In the genomic region with DNA sequence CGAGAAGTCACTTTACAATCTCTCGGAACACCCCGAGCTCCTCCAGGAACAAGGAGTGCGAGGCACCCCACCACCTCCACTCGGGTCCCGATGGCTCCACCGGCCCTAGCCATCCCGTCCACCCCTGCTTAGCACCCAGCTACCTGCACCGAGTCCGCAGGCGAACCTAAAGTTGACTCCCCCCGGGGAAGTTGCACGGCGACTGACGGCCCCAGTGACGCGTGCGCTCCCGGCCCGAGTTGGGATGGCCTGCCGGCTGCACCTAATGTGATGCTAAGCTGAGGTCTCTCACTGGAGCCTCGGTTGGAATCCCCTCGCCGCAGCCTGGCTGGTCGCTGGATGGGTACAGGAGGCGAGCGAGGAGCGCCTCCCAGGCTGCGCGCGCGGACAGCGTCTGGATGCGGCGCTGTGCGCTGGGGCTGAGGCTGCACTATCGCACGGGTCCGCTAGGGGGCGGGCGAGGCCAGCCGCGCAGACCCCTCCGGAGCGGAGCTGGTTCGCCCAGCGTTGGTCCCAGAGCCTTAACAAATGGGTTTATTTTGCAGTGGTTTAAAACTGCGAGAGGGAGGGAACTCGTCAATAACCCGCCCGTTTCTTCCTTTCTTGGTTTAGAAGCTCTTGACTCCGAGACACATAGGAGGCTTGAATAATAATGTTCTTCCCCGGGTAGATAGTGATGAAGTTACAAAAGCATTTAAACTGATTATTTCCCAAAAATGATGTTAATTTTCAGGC, we compare ENCODE assay signal across 8 cellular contexts. TPM values are rescaled to one million over a fixed set of nuclear protein-coding genes. Genes with fewer than 3 reads are reported as not detected.
DNase-seq lines count a peak whose midpoint lies in the region; ATAC-seq and TF ChIP-seq lines count a peak whose summit lies in the region.

A gene (minus strand): TSS at position 526 of the 735 bp plus-strand sequence. CDS start 1,426 bp downstream, outside the sequence.

- no peak for TF ChIP-seq POLR2A in erythroblast (IDR thresholded peaks at IDR 0.05; ENCODE audit: low read length)

- peaks cover 34 to 47% of the 10 kb centered on the region in 2 donors for H3K27me3 Mint-ChIP-seq in stimulated activated naive B cell treated with anti-CD40 and anti-IgM and Interleukin-4, amounts not matched to agents 10 μg/mL and 1 μg/mL and 100 μg/mL, for 72 hours

- H3K9me3 Mint-ChIP-seq in stimulated activated naive B cell treated with anti-CD40 and anti-IgM and Interleukin-4, amounts not matched to agents 10 μg/mL and 1 μg/mL and 100 μg/mL, for 72 hours = no peaks in the 10 kb centered on the region

- DNase-seq in Ammon's horn (ENCODE audit: low spot score) = peak; percentile 83
- DNase-seq in NCI-H2227 treated with DMSO at 0.1 percent for 48 hours (lab: John Stamatoyannopoulos, UW) = peak; percentile 27
- DNase-seq in activated CD8-positive, alpha-beta memory T cell treated with anti-CD3 and anti-CD28 coated beads, Interleukin-2, amount 50 U/mL, for 24 hours (ENCODE audit: extremely low read depth) = peak; percentile 2
- DNase-seq in erythroblast (lab: John Stamatoyannopoulos, UW) = peak; percentile 54 to 67
- DNase-seq in myocyte (ENCODE audit: low read depth) = peak; percentile 78
- peak; percentile 53 for DNase-seq in stimulated activated naive B cell treated with anti-CD40 and anti-IgM and Interleukin-4, amounts not matched to agents 10 μg/mL and 1 μg/mL and 100 μg/mL, for 72 hours

- peaks cover 0 to 2% of the 10 kb centered on the region in 2 donors for H3K36me3 Mint-ChIP-seq in stimulated activated naive B cell treated with anti-CD40 and anti-IgM and Interleukin-4, amounts not matched to agents 10 μg/mL and 1 μg/mL and 100 μg/mL, for 72 hours

- peaks cover 13 to 30% of the 10 kb centered on the region in 2 donors for H3K4me1 Mint-ChIP-seq in stimulated activated naive B cell treated with anti-CD40 and anti-IgM and Interleukin-4, amounts not matched to agents 10 μg/mL and 1 μg/mL and 100 μg/mL, for 72 hours

- H3K27ac Mint-ChIP-seq in stimulated activated naive B cell treated with anti-CD40 and anti-IgM and Interleukin-4, amounts not matched to agents 10 μg/mL and 1 μg/mL and 100 μg/mL, for 72 hours = peak within 1 kb of the TSS; percentile 33

- ATAC-seq in GM18858 (IDR thresholded peaks at IDR 0.05; ENCODE audit: unreplicated experiment) (peak; percentile 81), HG03045 (IDR thresholded peaks at IDR 0.05; ENCODE audit: unreplicated experiment) (peak; percentile 79)
- peak; percentile 82 to 84 for ATAC-seq in stimulated activated naive B cell treated with anti-CD40 and anti-IgM and Interleukin-4, amounts not matched to agents 10 μg/mL and 1 μg/mL and 100 μg/mL, for 72 hours (replicated peaks)

- peak within 1 kb of the TSS; percentile 87 for H3K4me3 Mint-ChIP-seq in stimulated activated naive B cell treated with anti-CD40 and anti-IgM and Interleukin-4, amounts not matched to agents 10 μg/mL and 1 μg/mL and 100 μg/mL, for 72 hours

RNA-seq across cellular contexts. Expression of the gene that starts here (rescaled TPM):
- 4.7 and 5.1 TPM in 2 replicates for total RNA-seq in myocyte
- polyA plus RNA-seq in myocyte (2012) = 15.0 TPM

Comparison
In these comparisons a context has a peak if more than half of its experiments do, and no peak if none do; other contexts are left out.
1. Peak in every context shown above with its lines: DNase-seq and ATAC-seq.
2. DNase-seq: peak in every context shown above with its lines; median percentile 83 in Ammon's horn; 78 in myocyte; 60 in erythroblast; 53 in stimulated activated naive B cell treated with anti-CD40 and anti-IgM and Interleukin-4, amounts not matched to agents 10 μg/mL and 1 μg/mL and 100 μg/mL, for 72 hours; 27 in NCI-H2227 treated with DMSO at 0.1 percent for 48 hours; 2 in activated CD8-positive, alpha-beta memory T cell treated with anti-CD3 and anti-CD28 coated beads, Interleukin-2, amount 50 U/mL, for 24 hours.